28 cellular contexts compared by ENCODE assay signal in the genomic region with DNA sequence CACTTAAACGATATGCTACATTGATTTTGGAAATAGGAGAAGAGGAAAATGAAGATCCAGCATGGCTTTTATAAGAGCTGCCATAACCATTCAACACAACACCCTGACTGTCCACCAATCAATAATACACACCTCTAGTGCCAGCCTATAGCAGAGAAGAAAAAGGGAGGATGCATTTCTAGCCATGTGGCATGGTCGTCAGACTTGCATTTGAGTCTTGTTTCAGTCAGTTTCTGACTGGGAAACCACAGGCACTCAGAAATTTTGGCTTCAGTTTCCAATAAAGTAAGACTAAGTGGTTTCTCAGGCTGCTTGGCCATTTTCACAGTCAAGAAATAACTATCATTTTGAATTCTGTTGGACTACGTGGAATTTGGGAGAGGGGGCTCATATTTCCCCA.
"Had no signal": no experiment of that assay in that cellular context is flagged by ENCODE, and none has a peak within 500 bp of the region (broad histone marks: within the 10 kb centered on the region; RNA-seq: fewer than 3 reads in every experiment).

No MANE protein-coding gene starts in this region.

- H3K9me3 ChIP-seq: mucosa of descending colon, right lobe of liver, suprapubic skin, transverse colon, upper lobe of right lung, uterus had no signal

- H2AFZ ChIP-seq: neural progenitor cell, parathyroid adenoma had no signal

- H3K27ac Mint-ChIP-seq: effector memory CD8-positive, alpha-beta T cell; mesothelial cell of epicardium; naive B cell; nephron; neural progenitor cell; progenitor cell of endocrine pancreas; stimulated activated naive CD8-positive, alpha-beta T cell treated with anti-CD3 and anti-CD28 coated beads, Interleukin-15, amount 100 ng/mL, for 72 hours had no signal

- H3K4me3 Mint-ChIP-seq: effector memory CD8-positive, alpha-beta T cell; mesothelial cell of epicardium; naive B cell; nephron; neural progenitor cell; stimulated activated naive CD8-positive, alpha-beta T cell treated with anti-CD3 and anti-CD28 coated beads, Interleukin-15, amount 100 ng/mL, for 72 hours had no signal

- H3K36me3 ChIP-seq: left lung, neural progenitor cell, right lobe of liver, suprapubic skin, transverse colon, upper lobe of right lung, uterus had no signal

- FAIRE-seq: endometrium, frontal cortex, kidney, small intestine had no signal

- H3K4me1 Mint-ChIP-seq: naive B cell; nephron; stimulated activated naive CD8-positive, alpha-beta T cell treated with anti-CD3 and anti-CD28 coated beads, Interleukin-15, amount 100 ng/mL, for 72 hours had no signal

- H3K4me3 ChIP-seq: left lung, mucosa of descending colon, neural progenitor cell, right lobe of liver, suprapubic skin, transverse colon, upper lobe of right lung, uterus had no signal

- H3K27me3 Mint-ChIP-seq: effector memory CD8-positive, alpha-beta T cell; naive B cell; progenitor cell of endocrine pancreas; stimulated activated naive CD8-positive, alpha-beta T cell treated with anti-CD3 and anti-CD28 coated beads, Interleukin-15, amount 100 ng/mL, for 72 hours had no signal

- H3K9ac ChIP-seq: neural progenitor cell, parathyroid adenoma had no signal

- H3K79me2 ChIP-seq: parathyroid adenoma had no signal

- H3K27ac ChIP-seq: left lung, neural progenitor cell, parathyroid adenoma, right lobe of liver, suprapubic skin, transverse colon, upper lobe of right lung, uterus had no signal

- H3K4me1 ChIP-seq: left lung, neural progenitor cell, parathyroid adenoma, right lobe of liver, suprapubic skin, transverse colon, upper lobe of right lung, uterus had no signal

- H3K9me3 Mint-ChIP-seq: nephron, neural progenitor cell had no signal

- ATAC-seq: effector memory CD8-positive, alpha-beta T cell; left cardiac atrium; left lung; mucosa of descending colon; right lobe of liver; stimulated activated naive CD8-positive, alpha-beta T cell treated with anti-CD3 and anti-CD28 coated beads, Interleukin-15, amount 100 ng/mL, for 72 hours; upper lobe of right lung had no signal

- H3K4me2 ChIP-seq: neural progenitor cell had no signal

- DNase-seq: cortex of kidney; effector memory CD8-positive, alpha-beta T cell; head of caudate nucleus; kidney; left cardiac atrium; left lung; mesenchymal stem cell; mucosa of descending colon; naive B cell; right lobe of liver; small intestine; stimulated activated CD4-positive, alpha-beta T cell treated with anti-CD3 and anti-CD28 coated beads, Interleukin-12 subunit alpha, Interleukin-12 subunit beta, amount 100 ng/mL, for 4 hours; stimulated activated CD4-positive, alpha-beta T cell treated with anti-CD3 and anti-CD28 coated beads, Interleukin-1b, Interleukin-23, amount 100 ng/mL, for 48 hours; stimulated activated CD4-positive, alpha-beta T cell treated with anti-CD3 and anti-CD28 coated beads, Interleukin-4, amount 100 ng/mL, for 1 hour; stimulated activated CD8-positive, alpha-beta memory T cell treated with anti-CD3 and anti-CD28 coated beads, Interleukin-4, amount 100 ng/mL, for 48 hours; stimulated activated naive CD4-positive, alpha-beta T cell; stimulated activated naive CD8-positive, alpha-beta T cell treated with anti-CD3 and anti-CD28 coated beads, Interleukin-15, amount 100 ng/mL, for 72 hours; transverse colon; upper lobe of right lung; uterus had no signal

- H3K27me3 ChIP-seq: left lung, neural progenitor cell, right lobe of liver, suprapubic skin, transverse colon, upper lobe of right lung, uterus had no signal

- H3K36me3 Mint-ChIP-seq: mesothelial cell of epicardium, naive B cell, neural progenitor cell had no signal
